In the genomic region with DNA sequence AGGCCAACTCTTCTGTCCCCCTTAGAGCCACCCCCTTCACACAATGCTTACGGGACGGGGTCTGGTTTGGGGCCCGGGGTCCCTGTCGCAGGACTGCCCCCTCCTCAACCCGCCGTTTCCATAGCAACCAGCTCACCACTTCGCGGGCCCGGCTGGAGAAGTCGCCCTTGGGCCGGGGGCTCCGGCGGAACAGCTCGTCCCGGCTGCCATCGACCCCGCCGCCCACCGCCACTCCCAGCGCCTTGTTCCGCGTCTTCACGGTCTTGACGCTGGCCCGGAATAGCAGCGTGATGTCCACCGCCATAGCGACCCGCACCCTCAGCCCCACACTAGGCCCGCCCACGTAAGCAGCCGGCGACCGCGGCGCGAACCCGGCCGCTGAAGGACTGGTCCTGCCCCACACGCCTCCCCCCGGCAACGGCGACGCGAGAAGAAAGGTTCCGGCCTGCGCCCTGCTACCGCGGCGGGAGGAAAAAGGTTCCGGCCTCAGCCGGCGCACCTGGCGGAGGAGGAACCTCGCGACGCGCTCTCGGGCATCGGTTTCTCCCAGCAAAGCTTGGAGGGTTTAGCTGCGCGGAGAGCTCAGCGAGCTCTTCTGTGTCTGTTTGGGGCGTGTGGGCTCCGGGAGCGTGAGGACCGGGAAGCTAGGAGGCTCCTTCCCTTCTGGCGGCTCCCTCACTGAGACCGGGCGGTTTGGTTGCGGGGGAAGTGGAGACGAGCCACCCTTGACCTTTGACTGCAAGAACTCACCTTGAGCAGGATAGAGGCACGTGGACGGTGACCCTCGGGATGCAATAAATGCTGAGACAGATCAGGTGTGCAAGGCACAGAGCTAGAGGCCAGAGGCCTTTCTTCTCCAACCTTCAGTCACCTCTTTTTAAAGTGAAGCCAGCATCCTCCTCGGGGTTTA, we compare ENCODE assay signal across 1 cellular context.
TF ChIP-seq lines count a peak whose summit lies in the region.

Gene STX18 (minus strand): TSS at position 388 of the 910 bp plus-strand sequence. CDS start 84 bp downstream, at position 304.

TF ChIP-seq in GM12878, 131 proteins besides CTCF, POLR2A, EP300 and RAD21 (continued from another document and continues in another):
- TF ChIP-seq, protein P1, sequence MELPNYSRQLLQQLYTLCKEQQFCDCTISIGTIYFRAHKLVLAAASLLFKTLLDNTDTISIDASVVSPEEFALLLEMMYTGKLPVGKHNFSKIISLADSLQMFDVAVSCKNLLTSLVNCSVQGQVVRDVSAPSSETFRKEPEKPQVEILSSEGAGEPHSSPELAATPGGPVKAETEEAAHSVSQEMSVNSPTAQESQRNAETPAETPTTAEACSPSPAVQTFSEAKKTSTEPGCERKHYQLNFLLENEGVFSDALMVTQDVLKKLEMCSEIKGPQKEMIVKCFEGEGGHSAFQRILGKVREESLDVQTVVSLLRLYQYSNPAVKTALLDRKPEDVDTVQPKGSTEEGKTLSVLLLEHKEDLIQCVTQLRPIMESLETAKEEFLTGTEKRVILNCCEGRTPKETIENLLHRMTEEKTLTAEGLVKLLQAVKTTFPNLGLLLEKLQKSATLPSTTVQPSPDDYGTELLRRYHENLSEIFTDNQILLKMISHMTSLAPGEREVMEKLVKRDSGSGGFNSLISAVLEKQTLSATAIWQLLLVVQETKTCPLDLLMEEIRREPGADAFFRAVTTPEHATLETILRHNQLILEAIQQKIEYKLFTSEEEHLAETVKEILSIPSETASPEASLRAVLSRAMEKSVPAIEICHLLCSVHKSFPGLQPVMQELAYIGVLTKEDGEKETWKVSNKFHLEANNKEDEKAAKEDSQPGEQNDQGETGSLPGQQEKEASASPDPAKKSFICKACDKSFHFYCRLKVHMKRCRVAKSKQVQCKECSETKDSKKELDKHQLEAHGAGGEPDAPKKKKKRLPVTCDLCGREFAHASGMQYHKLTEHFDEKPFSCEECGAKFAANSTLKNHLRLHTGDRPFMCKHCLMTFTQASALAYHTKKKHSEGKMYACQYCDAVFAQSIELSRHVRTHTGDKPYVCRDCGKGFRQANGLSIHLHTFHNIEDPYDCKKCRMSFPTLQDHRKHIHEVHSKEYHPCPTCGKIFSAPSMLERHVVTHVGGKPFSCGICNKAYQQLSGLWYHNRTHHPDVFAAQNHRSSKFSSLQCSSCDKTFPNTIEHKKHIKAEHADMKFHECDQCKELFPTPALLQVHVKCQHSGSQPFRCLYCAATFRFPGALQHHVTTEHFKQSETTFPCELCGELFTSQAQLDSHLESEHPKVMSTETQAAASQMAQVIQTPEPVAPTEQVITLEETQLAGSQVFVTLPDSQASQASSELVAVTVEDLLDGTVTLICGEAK (IDR thresholded peaks at IDR 0.05; ENCODE audit: borderline replicate concordance): peak; percentile 97
- TF ChIP-seq, protein P2, sequence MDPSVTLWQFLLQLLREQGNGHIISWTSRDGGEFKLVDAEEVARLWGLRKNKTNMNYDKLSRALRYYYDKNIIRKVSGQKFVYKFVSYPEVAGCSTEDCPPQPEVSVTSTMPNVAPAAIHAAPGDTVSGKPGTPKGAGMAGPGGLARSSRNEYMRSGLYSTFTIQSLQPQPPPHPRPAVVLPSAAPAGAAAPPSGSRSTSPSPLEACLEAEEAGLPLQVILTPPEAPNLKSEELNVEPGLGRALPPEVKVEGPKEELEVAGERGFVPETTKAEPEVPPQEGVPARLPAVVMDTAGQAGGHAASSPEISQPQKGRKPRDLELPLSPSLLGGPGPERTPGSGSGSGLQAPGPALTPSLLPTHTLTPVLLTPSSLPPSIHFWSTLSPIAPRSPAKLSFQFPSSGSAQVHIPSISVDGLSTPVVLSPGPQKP (IDR thresholded peaks at IDR 0.05; ENCODE audit: low read depth, low read length): peak; percentile 33; the same call in 1 of the 2 replicates
- TF ChIP-seq, protein P3, sequence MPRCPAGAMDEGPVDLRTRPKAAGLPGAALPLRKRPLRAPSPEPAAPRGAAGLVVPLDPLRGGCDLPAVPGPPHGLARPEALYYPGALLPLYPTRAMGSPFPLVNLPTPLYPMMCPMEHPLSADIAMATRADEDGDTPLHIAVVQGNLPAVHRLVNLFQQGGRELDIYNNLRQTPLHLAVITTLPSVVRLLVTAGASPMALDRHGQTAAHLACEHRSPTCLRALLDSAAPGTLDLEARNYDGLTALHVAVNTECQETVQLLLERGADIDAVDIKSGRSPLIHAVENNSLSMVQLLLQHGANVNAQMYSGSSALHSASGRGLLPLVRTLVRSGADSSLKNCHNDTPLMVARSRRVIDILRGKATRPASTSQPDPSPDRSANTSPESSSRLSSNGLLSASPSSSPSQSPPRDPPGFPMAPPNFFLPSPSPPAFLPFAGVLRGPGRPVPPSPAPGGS (IDR thresholded peaks at IDR 0.05; ENCODE audit: borderline replicate concordance, insufficient read depth, low read depth, low read length, poor library complexity, severe bottlenecking): peak; percentile 66
- peak; percentile 94 for TF ChIP-seq GATAD2B (conservative IDR thresholded peaks at IDR 0.05; ENCODE audit: low read depth)
- TF ChIP-seq CUX1 (IDR thresholded peaks at IDR 0.05; ENCODE audit: insufficient replicate concordance, low read depth, low read length): no peak
- peak; percentile 80 for TF ChIP-seq DPF2 (IDR thresholded peaks at IDR 0.05)
- TF ChIP-seq MYB (IDR thresholded peaks at IDR 0.05; ENCODE audit: borderline replicate concordance, low read depth, low read length): no peak
- peak; percentile 89 for TF ChIP-seq GABPA (IDR thresholded peaks at IDR 0.05; ENCODE audit: low read depth)
- TF ChIP-seq POU2F2 (IDR thresholded peaks at IDR 0.05; ENCODE audit: borderline replicate concordance, low read depth, low read length): peak; percentile 95
- TF ChIP-seq SIX5 (IDR thresholded peaks at IDR 0.05; ENCODE audit: low read depth, low read length, severe bottlenecking): peak; percentile 72
- TF ChIP-seq JUNB (IDR thresholded peaks at IDR 0.05): no peak
- peak; percentile 38; the same call in 1 of the 2 replicates for TF ChIP-seq SPI1 (IDR thresholded peaks at IDR 0.05; ENCODE audit: borderline replicate concordance, insufficient read depth, low read depth, low read length)
- TF ChIP-seq KLF5 (IDR thresholded peaks at IDR 0.05; ENCODE audit: partially characterized antibody): peak; percentile 82
- peak; percentile 83 for TF ChIP-seq EED (IDR thresholded peaks at IDR 0.05; ENCODE audit: low read depth)
- TF ChIP-seq, protein P4, sequence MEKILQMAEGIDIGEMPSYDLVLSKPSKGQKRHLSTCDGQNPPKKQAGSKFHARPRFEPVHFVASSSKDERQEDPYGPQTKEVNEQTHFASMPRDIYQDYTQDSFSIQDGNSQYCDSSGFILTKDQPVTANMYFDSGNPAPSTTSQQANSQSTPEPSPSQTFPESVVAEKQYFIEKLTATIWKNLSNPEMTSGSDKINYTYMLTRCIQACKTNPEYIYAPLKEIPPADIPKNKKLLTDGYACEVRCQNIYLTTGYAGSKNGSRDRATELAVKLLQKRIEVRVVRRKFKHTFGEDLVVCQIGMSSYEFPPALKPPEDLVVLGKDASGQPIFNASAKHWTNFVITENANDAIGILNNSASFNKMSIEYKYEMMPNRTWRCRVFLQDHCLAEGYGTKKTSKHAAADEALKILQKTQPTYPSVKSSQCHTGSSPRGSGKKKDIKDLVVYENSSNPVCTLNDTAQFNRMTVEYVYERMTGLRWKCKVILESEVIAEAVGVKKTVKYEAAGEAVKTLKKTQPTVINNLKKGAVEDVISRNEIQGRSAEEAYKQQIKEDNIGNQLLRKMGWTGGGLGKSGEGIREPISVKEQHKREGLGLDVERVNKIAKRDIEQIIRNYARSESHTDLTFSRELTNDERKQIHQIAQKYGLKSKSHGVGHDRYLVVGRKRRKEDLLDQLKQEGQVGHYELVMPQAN (conservative IDR thresholded peaks at IDR 0.05): peak; percentile 84
- TF ChIP-seq SMAD1 (IDR thresholded peaks at IDR 0.05; ENCODE audit: low read depth, partially characterized antibody): no peak
- peak; percentile 98 for TF ChIP-seq NR2F1 (conservative IDR thresholded peaks at IDR 0.05)
- TF ChIP-seq CBFB (IDR thresholded peaks at IDR 0.05; ENCODE audit: low read depth): peak; percentile 69
- TF ChIP-seq, protein P5, sequence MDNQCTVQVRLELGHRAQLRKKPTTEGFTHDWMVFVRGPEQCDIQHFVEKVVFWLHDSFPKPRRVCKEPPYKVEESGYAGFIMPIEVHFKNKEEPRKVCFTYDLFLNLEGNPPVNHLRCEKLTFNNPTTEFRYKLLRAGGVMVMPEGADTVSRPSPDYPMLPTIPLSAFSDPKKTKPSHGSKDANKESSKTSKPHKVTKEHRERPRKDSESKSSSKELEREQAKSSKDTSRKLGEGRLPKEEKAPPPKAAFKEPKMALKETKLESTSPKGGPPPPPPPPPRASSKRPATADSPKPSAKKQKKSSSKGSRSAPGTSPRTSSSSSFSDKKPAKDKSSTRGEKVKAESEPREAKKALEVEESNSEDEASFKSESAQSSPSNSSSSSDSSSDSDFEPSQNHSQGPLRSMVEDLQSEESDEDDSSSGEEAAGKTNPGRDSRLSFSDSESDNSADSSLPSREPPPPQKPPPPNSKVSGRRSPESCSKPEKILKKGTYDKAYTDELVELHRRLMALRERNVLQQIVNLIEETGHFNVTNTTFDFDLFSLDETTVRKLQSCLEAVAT (IDR thresholded peaks at IDR 0.05): peak; percentile 65; the same call in 1 of the 2 replicates
- TF ChIP-seq, protein P6, sequence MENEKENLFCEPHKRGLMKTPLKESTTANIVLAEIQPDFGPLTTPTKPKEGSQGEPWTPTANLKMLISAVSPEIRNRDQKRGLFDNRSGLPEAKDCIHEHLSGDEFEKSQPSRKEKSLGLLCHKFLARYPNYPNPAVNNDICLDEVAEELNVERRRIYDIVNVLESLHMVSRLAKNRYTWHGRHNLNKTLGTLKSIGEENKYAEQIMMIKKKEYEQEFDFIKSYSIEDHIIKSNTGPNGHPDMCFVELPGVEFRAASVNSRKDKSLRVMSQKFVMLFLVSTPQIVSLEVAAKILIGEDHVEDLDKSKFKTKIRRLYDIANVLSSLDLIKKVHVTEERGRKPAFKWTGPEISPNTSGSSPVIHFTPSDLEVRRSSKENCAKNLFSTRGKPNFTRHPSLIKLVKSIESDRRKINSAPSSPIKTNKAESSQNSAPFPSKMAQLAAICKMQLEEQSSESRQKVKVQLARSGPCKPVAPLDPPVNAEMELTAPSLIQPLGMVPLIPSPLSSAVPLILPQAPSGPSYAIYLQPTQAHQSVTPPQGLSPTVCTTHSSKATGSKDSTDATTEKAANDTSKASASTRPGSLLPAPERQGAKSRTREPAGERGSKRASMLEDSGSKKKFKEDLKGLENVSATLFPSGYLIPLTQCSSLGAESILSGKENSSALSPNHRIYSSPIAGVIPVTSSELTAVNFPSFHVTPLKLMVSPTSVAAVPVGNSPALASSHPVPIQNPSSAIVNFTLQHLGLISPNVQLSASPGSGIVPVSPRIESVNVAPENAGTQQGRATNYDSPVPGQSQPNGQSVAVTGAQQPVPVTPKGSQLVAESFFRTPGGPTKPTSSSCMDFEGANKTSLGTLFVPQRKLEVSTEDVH (IDR thresholded peaks at IDR 0.05; ENCODE audit: low read depth, partially characterized antibody): peak; percentile 46
- peak; percentile 38 for TF ChIP-seq ATF7 (IDR thresholded peaks at IDR 0.05; ENCODE audit: low read depth)
- peak; percentile 21 for TF ChIP-seq PML (IDR thresholded peaks at IDR 0.05; ENCODE audit: low read length)
- TF ChIP-seq ZNF687 (IDR thresholded peaks at IDR 0.05): peak; percentile 72; the same call in 1 of the 2 replicates
- TF ChIP-seq RFX5 (IDR thresholded peaks at IDR 0.05; ENCODE audit: low read depth, low read length): no peak; the same call in 1 of the 2 replicates
